In the genomic region with DNA sequence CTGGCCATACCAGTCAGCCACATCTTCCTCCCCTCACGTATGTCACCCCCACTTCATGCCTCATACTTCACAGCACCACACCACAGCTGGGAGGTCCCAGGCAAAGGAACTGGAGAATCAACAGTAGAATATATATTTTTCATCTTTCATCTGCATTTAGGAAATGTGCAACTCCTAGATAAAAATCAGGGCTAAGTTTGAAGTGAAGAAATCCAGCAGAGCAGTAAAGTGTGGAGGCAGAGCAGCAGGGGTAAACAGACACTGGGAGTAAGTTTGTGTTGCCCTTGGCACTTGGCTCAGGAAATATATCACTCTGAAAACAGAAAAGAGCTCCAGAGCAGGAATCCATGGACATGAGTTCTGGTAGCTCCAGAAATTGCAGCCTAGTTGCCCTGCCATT, we compare ENCODE assay signal across 19 cellular contexts. TPM values are rescaled to one million over a fixed set of nuclear protein-coding genes. Genes with fewer than 3 reads are reported as not detected.
A peak's percentile ranks its signal among the peaks of the same experiment; 100 is the strongest.
DNase-seq lines count a peak whose midpoint lies in the region; TF ChIP-seq lines count a peak whose summit lies in the region.
"Had no signal": no experiment of that assay in that cellular context is flagged by ENCODE, and none has a peak within 500 bp of the region (broad histone marks: within the 10 kb centered on the region; RNA-seq: fewer than 3 reads in every experiment).

No MANE protein-coding gene starts in this region.

- no peaks in the 10 kb centered on the region for H3K9me3 ChIP-seq in HEK293 (ENCODE audit: control insufficient read depth, insufficient read depth, low read depth, low read length)
- no peaks in the 10 kb centered on the region for H3K9me3 ChIP-seq in adipocyte (ENCODE audit: control insufficient read depth, low read length)
- no peaks in the 10 kb centered on the region for H3K9me3 ChIP-seq in thymus (ENCODE audit: control insufficient read depth)
- no peaks in the 10 kb centered on the region for H3K9me3 ChIP-seq in neural progenitor cell (ENCODE audit: low read depth)
- H3K9me3 ChIP-seq: neutrophil, stomach had no signal

- DNase-seq in adipocyte (ENCODE audit: low read depth) = peak; percentile 43
- DNase-seq in left kidney (ENCODE audit: low read depth, low spot score) = peak; percentile 65
- no peak for DNase-seq in neural progenitor cell (ENCODE audit: low spot score)
- no peak for DNase-seq in stimulated activated CD4-positive, alpha-beta T cell treated with anti-CD3 and anti-CD28 coated beads, Interleukin-2, amount 100 ng/mL, for 48 hours
- DNase-seq in NCI-H524 (lab: John Stamatoyannopoulos, UW) = no peak
- DNase-seq: activated CD4-positive, CD25-positive, alpha-beta regulatory T cell treated with anti-CD3 and anti-CD28 coated beads, Interleukin-2, amount 50 U/mL, for 72 hours; AML-193; amniotic stem cell; hypothalamus; kidney glomerular epithelial cell; NCI-H1417; NCI-H69; SHP77; stimulated activated CD4-positive, alpha-beta T cell treated with anti-CD3 and anti-CD28 coated beads, Interleukin-1b, Interleukin-23, amount 100 ng/mL, for 48 hours; stomach had no signal

- peaks cover 9% of the 10 kb centered on the region for H4K20me1 ChIP-seq in neural progenitor cell (ENCODE audit: low read depth)

- H3K9me3 Mint-ChIP-seq in neural progenitor cell = no peaks in the 10 kb centered on the region

- peaks cover 18% of the 10 kb centered on the region for H3K79me2 ChIP-seq in neural progenitor cell (ENCODE audit: low read depth)

- TF ChIP-seq CTCF in HEK293 (tag by site-specific recombination; IDR thresholded peaks at IDR 0.05) (no peak), neural progenitor cell (IDR thresholded peaks at IDR 0.05) (no peak)

- H2AFZ ChIP-seq in neural progenitor cell (replicated peaks) = no peak overlapping the region

- H3K4me2 ChIP-seq in neural progenitor cell = no peak overlapping the region

- H3F3A ChIP-seq in neural progenitor cell (ENCODE audit: low read depth) = no peaks in the 10 kb centered on the region

- CTCF ChIA-PET in HEK293 (lab: Yijun Ruan, JAX) = interaction anchor here (1.3 kb wide), 1 partner anchor 84 kb away, joined by 3 read pairs; no protein-coding TSS in a partner anchor

- H3K27ac ChIP-seq in HEK293 (ENCODE audit: extremely low read depth, low read depth, low read length) (no peak overlapping the region), thymus (ENCODE audit: low read depth) (peak overlapping the region; percentile 49), neural progenitor cell (no peak overlapping the region)
- H3K27ac ChIP-seq: neutrophil, stomach had no signal

- H3K4me1 Mint-ChIP-seq in neural progenitor cell = peaks cover 23% of the 10 kb centered on the region

- H3K4me1 ChIP-seq in HEK293 (ENCODE audit: control insufficient read depth, insufficient read depth, low read length) = peaks cover 6% of the 10 kb centered on the region; the same call in 1 of the 2 replicates
- H3K4me1 ChIP-seq in adipocyte (ENCODE audit: control insufficient read depth, insufficient read depth, low read length) = peaks cover 21% of the 10 kb centered on the region
- H3K4me1 ChIP-seq in thymus (ENCODE audit: control insufficient read depth, insufficient read depth, low read length) = peaks cover 7% of the 10 kb centered on the region
- H3K4me1 ChIP-seq in neural progenitor cell = peaks cover 9% of the 10 kb centered on the region

- H3K4me3 Mint-ChIP-seq in neural progenitor cell = no peak overlapping the region

- H3K27me3 ChIP-seq in adipocyte (replicated peaks; ENCODE audit: control insufficient read depth, insufficient read depth, low read length) (no peaks in the 10 kb centered on the region), thymus (ENCODE audit: control insufficient read depth, insufficient read depth) (no peaks in the 10 kb centered on the region), neural progenitor cell (no peaks in the 10 kb centered on the region)
- H3K27me3 ChIP-seq: neutrophil, stomach had no signal

- H3K27me3 Mint-ChIP-seq in neural progenitor cell (ENCODE audit: insufficient read depth, low read depth) = peaks cover 6% of the 10 kb centered on the region

- no peak overlapping the region for H3K27ac Mint-ChIP-seq in neural progenitor cell

- no peaks in the 10 kb centered on the region for H3K36me3 Mint-ChIP-seq in neural progenitor cell

- H3K36me3 ChIP-seq in HEK293 (ENCODE audit: control insufficient read depth in 2 of 2, insufficient read depth in 1 of 2, low read length in 2 of 2) (no peaks in the 10 kb centered on the region), adipocyte (ENCODE audit: control insufficient read depth, insufficient read depth, low read length, severe bottlenecking) (no peaks in the 10 kb centered on the region), thymus (ENCODE audit: control insufficient read depth, insufficient read depth) (no peaks in the 10 kb centered on the region), neural progenitor cell (no peaks in the 10 kb centered on the region)
- H3K36me3 ChIP-seq: neutrophil, stomach had no signal

- H3K9ac ChIP-seq in adipocyte (ENCODE audit: low read length) = no peak overlapping the region
- H3K9ac ChIP-seq in neural progenitor cell = no peak overlapping the region

- POLR2A ChIA-PET in HEK293 (lab: Yijun Ruan, JAX) = no interaction called here

- WGBS in thymus = 42% methylated on average over 1 of the region's 1 CpG

- H3K4me3 ChIP-seq in HEK293 (ENCODE audit: low read depth, low read length) (no peak overlapping the region), adipocyte (ENCODE audit: low read length) (no peak overlapping the region), thymus (ENCODE audit: low read length) (no peak overlapping the region), neural progenitor cell (no peak overlapping the region)
- H3K4me3 ChIP-seq: GM12878, stomach had no signal

TF ChIP-seq in HEK293, 187 proteins besides CTCF, POLR2A, EP300 and RAD21:
- no peak for TF ChIP-seq ZSCAN16 (tag by site-specific recombination; IDR thresholded peaks at IDR 0.05)
- 0 out of 2 replicates have a peak, but pooled peaks have one; percentile 13 for TF ChIP-seq ZBTB17 (tag by site-specific recombination; IDR thresholded peaks at IDR 0.05)

RNA-seq across cellular contexts. Expression of gene HERC1, which starts 2.8 kb away (rescaled TPM):
- 34.7 TPM for polyA plus RNA-seq in thymus
- 55.0 and 75.0 TPM in 2 replicates for total RNA-seq in neural progenitor cell (ENCODE audit: low replicate concordance)

Comparison
In these comparisons a context has a peak if more than half of its experiments do, and no peak if none do; other contexts are left out.
1. DNase-seq: peak in adipocyte (single experiment) and left kidney (single experiment); none in neural progenitor cell (single experiment), stimulated activated CD4-positive, alpha-beta T cell treated with anti-CD3 and anti-CD28 coated beads, Interleukin-2, amount 100 ng/mL, for 48 hours (0 of 2) and NCI-H524 (0 of 2).